ENCODE assay signal across 2 cellular contexts in genomic region chr9:111967621-111968020, GRCh38.
TF ChIP-seq lines count a peak whose summit lies in the region.

No MANE protein-coding gene starts in this region.

TF ChIP-seq in IMR-90, 13 proteins besides CTCF, POLR2A, EP300 and RAD21:
- TF ChIP-seq, protein P1, sequence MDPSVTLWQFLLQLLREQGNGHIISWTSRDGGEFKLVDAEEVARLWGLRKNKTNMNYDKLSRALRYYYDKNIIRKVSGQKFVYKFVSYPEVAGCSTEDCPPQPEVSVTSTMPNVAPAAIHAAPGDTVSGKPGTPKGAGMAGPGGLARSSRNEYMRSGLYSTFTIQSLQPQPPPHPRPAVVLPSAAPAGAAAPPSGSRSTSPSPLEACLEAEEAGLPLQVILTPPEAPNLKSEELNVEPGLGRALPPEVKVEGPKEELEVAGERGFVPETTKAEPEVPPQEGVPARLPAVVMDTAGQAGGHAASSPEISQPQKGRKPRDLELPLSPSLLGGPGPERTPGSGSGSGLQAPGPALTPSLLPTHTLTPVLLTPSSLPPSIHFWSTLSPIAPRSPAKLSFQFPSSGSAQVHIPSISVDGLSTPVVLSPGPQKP (IDR thresholded peaks at IDR 0.05; ENCODE audit: borderline replicate concordance, low read depth, low read length): no peak
- TF ChIP-seq BHLHE40 (IDR thresholded peaks at IDR 0.05; ENCODE audit: low read depth, low read length): no peak
- no peak for TF ChIP-seq MXI1 (IDR thresholded peaks at IDR 0.05; ENCODE audit: borderline replicate concordance, low read depth, low read length)
- TF ChIP-seq, protein P2, sequence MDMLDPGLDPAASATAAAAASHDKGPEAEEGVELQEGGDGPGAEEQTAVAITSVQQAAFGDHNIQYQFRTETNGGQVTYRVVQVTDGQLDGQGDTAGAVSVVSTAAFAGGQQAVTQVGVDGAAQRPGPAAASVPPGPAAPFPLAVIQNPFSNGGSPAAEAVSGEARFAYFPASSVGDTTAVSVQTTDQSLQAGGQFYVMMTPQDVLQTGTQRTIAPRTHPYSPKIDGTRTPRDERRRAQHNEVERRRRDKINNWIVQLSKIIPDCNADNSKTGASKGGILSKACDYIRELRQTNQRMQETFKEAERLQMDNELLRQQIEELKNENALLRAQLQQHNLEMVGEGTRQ (IDR thresholded peaks at IDR 0.05; ENCODE audit: low read depth, low read length): no peak
- no peak for TF ChIP-seq CHD1 (IDR thresholded peaks at IDR 0.05; ENCODE audit: low read depth, low read length)
- TF ChIP-seq NFE2L2 (IDR thresholded peaks at IDR 0.05; ENCODE audit: low read depth, low read length): no peak
- TF ChIP-seq CEBPB (IDR thresholded peaks at IDR 0.05; ENCODE audit: low read depth, low read length): no peak
- no peak for TF ChIP-seq RFX5 (IDR thresholded peaks at IDR 0.05; ENCODE audit: low read depth, low read length)
- TF ChIP-seq SMC3 (IDR thresholded peaks at IDR 0.05; ENCODE audit: low read depth, low read length): no peak
TF ChIP-seq in IMR-90: peak in this region for 0.

TF ChIP-seq in K562, 482 proteins besides CTCF, POLR2A, EP300 and RAD21:
- TF ChIP-seq ZNF121 (CRISPR knock-in tag; conservative IDR thresholded peaks at IDR 0.05) (peak; percentile 80), MED1 (CRISPR knock-in tag; IDR thresholded peaks at IDR 0.05; ENCODE audit: borderline replicate concordance) (no peak), ZBTB11 (CRISPR knock-in tag; IDR thresholded peaks at IDR 0.05) (no peak), KLF13 (tag; IDR thresholded peaks at IDR 0.05; ENCODE audit: borderline replicate concordance, low read depth) (no peak), RBM25 (IDR thresholded peaks at IDR 0.05; ENCODE audit: low read depth, low read length, severe bottlenecking) (peak; percentile 33), MECOM (CRISPR knock-in tag; IDR thresholded peaks at IDR 0.05) (no peak)
